24 cellular contexts compared by ENCODE assay signal in the genomic region with DNA sequence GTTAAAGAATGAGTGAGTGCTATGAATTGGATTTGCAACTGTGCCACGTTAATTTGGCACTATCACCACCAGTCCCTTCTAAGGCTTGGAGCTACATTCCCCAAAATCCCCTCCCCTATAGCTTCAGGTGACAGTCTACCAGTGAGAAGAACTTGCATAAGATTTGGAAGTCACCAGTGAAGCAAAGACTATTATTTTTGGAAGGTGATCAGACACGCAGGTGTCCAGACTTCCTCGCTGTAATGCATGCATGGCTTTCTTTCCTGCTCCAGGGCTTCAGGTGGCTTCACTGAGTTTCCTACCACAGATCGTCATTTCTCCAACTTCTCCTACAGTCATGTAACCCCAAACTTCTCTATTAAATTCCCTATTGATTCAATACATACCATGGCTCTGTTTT.
DNase-seq lines count a peak whose midpoint lies in the region; ATAC-seq, FAIRE-seq and TF ChIP-seq lines count a peak whose summit lies in the region.
"Had no signal": no experiment of that assay in that cellular context is flagged by ENCODE, and none has a peak within 500 bp of the region (broad histone marks: within the 10 kb centered on the region; RNA-seq: fewer than 3 reads in every experiment).

No MANE protein-coding gene starts in this region.

- intact Hi-C loops in PC-3 (cut with micrococcal nuclease) (loop anchor here (5.0 kb wide), 1 partner anchor 56 kb away; no protein-coding TSS in a partner anchor), stomach (cut with DNase I; ENCODE audit: low total_unique reads) (no loop called here)

- H3K79me2 ChIP-seq in PC-3 (ENCODE audit: low read length), result no peaks in the 10 kb centered on the region

- no peaks in the 10 kb centered on the region for H3K36me3 Mint-ChIP-seq in endothelial cell (ENCODE audit: low read depth, unreplicated experiment)
- H3K36me3 Mint-ChIP-seq: CD4-positive, CD25-positive, alpha-beta regulatory T cell had no signal

- H3F3A ChIP-seq in PC-3 (ENCODE audit: low read length, unreplicated experiment), result peaks cover 5% of the 10 kb centered on the region

- FAIRE-seq in D721Med (lab: Jason Lieb, UNC), result no peak
- FAIRE-seq: GM12878, K562 had no signal

- POLR2A ChIA-PET in PC-3 (lab: Charles Lee; ENCODE audit: unreplicated experiment), result no interaction called here

- TF ChIP-seq EP300 in stomach (IDR thresholded peaks at IDR 0.05), result no peak

- H3K36me3 ChIP-seq in PC-3 (ENCODE audit: low read depth, low read length), result no peaks in the 10 kb centered on the region
- H3K36me3 ChIP-seq in liver (ENCODE audit: control insufficient read depth in 4 of 4, insufficient read depth in 3 of 4, low read depth in 1 of 4, low read length in 3 of 4), result no peaks in the 10 kb centered on the region
- H3K36me3 ChIP-seq in stomach, result no peaks in the 10 kb centered on the region
- H3K36me3 ChIP-seq: BLaER1 treated with 17β-estradiol and CSF1 and Interleukin-3, amounts not matched to agents 10 nM and 100 nM had no signal

- TF ChIP-seq RAD21 in liver (IDR thresholded peaks at IDR 0.05), result no peak

- H3K4me1 ChIP-seq in PC-3 (ENCODE audit: insufficient read depth, low read length), result peaks cover 26% of the 10 kb centered on the region
- peaks cover 5 to 38% (median 18%) of the 10 kb centered on the region in 4 donors for H3K4me1 ChIP-seq in liver (ENCODE audit: control insufficient read depth in 4 of 4, insufficient read depth in 4 of 4, low read length in 3 of 4)
- H3K4me1 ChIP-seq in stomach, result peaks cover 0 to 34% (median 19%) of the 10 kb centered on the region in 4 donors
- H3K4me1 ChIP-seq: BLaER1 treated with 17β-estradiol and CSF1 and Interleukin-3, amounts not matched to agents 10 nM and 100 nM had no signal

- TF ChIP-seq CTCF in PC-3 (conservative IDR thresholded peaks at IDR 0.05; ENCODE audit: low read depth, low read length), result no peak
- no peak for TF ChIP-seq CTCF in liver (IDR thresholded peaks at IDR 0.05; ENCODE audit: low read depth, low read length, missing input control)
- no peak for TF ChIP-seq CTCF in stomach (IDR thresholded peaks at IDR 0.05)
- no peak for TF ChIP-seq CTCF in endothelial cell (IDR thresholded peaks at IDR 0.05; ENCODE audit: unreplicated experiment)
- no peak for TF ChIP-seq CTCF in D721Med (IDR thresholded peaks at IDR 0.05; ENCODE audit: insufficient read depth, missing control alignments)

- BruUV-seq in PC-3 (replicated peaks; lab: Mats Ljungman, UMichigan), result no TSS peak

- H3K4me3 ChIP-seq in PC-3 (ENCODE audit: low read length), result no peak overlapping the region
- peak overlapping the region in 1 of 3 donors; percentile 6 for H3K4me3 ChIP-seq in liver (ENCODE audit: low read depth in 1 of 3, low read length in 3 of 3)
- no peak overlapping the region for H3K4me3 ChIP-seq in stomach
- H3K4me3 ChIP-seq: BLaER1 treated with 17β-estradiol and CSF1 and Interleukin-3, amounts not matched to agents 10 nM and 100 nM; GM12878; GM23338; K562 had no signal

- H3K9me3 ChIP-seq in PC-3 (ENCODE audit: low read length) (no peaks in the 10 kb centered on the region), liver (ENCODE audit: control insufficient read depth in 4 of 4, low read length in 3 of 4) (no peaks in the 10 kb centered on the region), stomach (peaks cover 0 to 9% (median 4%) of the 10 kb centered on the region in 4 donors)

- no peak overlapping the region for H3K27ac Mint-ChIP-seq in endothelial cell (ENCODE audit: unreplicated experiment)
- H3K27ac Mint-ChIP-seq: B cell; CD4-positive, CD25-positive, alpha-beta regulatory T cell; GM23338; HFFc6 had no signal

- H3K9me2 ChIP-seq in PC-3 (replicated peaks; ENCODE audit: low read length), result no peaks in the 10 kb centered on the region

- H3K9me3 Mint-ChIP-seq in endothelial cell (ENCODE audit: unreplicated experiment), result no peaks in the 10 kb centered on the region
- H3K9me3 Mint-ChIP-seq: GM23338, HFFc6 had no signal

- no peaks in the 10 kb centered on the region for H4K20me1 ChIP-seq in PC-3 (ENCODE audit: low read length)
- H4K20me1 ChIP-seq: BLaER1 treated with 17β-estradiol and CSF1 and Interleukin-3, amounts not matched to agents 10 nM and 100 nM had no signal

- H3K9ac ChIP-seq in PC-3 (ENCODE audit: low read length), result peak overlapping the region; percentile 7; the same call in 1 of the 2 replicates
- no peak overlapping the region for H3K9ac ChIP-seq in liver (ENCODE audit: low read depth in 1 of 2, low read length in 2 of 2)
- H3K9ac ChIP-seq: BLaER1 treated with 17β-estradiol and CSF1 and Interleukin-3, amounts not matched to agents 10 nM and 100 nM had no signal

- 34% methylated on average over 4 of the region's 4 CpGs for WGBS in liver
- WGBS in stomach, 5 donors, result 45 to 56% (median 47%) methylated on average over 4 of the region's 4 CpGs

- H3K4me3 Mint-ChIP-seq in endothelial cell (ENCODE audit: unreplicated experiment), result no peak overlapping the region
- H3K4me3 Mint-ChIP-seq: B cell; CD4-positive, CD25-positive, alpha-beta regulatory T cell; CD8-positive, alpha-beta memory T cell; GM23338; HFFc6 had no signal

- no peaks in the 10 kb centered on the region for H3K4me1 Mint-ChIP-seq in endothelial cell (ENCODE audit: unreplicated experiment)
- H3K4me1 Mint-ChIP-seq: B cell; CD4-positive, CD25-positive, alpha-beta regulatory T cell; CD8-positive, alpha-beta memory T cell; GM23338 had no signal

- H3K27ac ChIP-seq in PC-3 (ENCODE audit: low read length) (peak overlapping the region; percentile 92), liver (ENCODE audit: low read depth in 1 of 2, low read length in 2 of 2) (peak overlapping the region; percentile 36 to 71), stomach (peak overlapping the region in 4 of 5 donors; percentile 47 to 68 (median 56))
- H3K27ac ChIP-seq: BLaER1 treated with 17β-estradiol and CSF1 and Interleukin-3, amounts not matched to agents 10 nM and 100 nM; HL-60 had no signal

- H3K27me3 ChIP-seq in PC-3 (ENCODE audit: low read length) (no peaks in the 10 kb centered on the region), liver (ENCODE audit: control insufficient read depth in 4 of 4, insufficient read depth in 4 of 4, low read length in 3 of 4) (no peaks in the 10 kb centered on the region), stomach (no peaks in the 10 kb centered on the region)
- H3K27me3 ChIP-seq: BLaER1 treated with 17β-estradiol and CSF1 and Interleukin-3, amounts not matched to agents 10 nM and 100 nM had no signal

- CTCF ChIA-PET in PC-3 (lab: Charles Lee), result no interaction called here

- peak; percentile 38 for DNase-seq in DMS53 (lab: John Stamatoyannopoulos, UW)
- DNase-seq in DMS53 treated with DMSO at 0.1 percent for 48 hours (lab: John Stamatoyannopoulos, UW; ENCODE audit: unreplicated experiment), result no peak
- no peak for DNase-seq in PC-3
- DNase-seq in stomach, result no peak
- DNase-seq in endothelial cell (ENCODE audit: low spot score), result no peak
- no peak for DNase-seq in D721Med (ENCODE audit: insufficient read length, low spot score)
- no peak for DNase-seq in NAMALWA (ENCODE audit: low spot score)
- DNase-seq: 8988T; CD4-positive, CD25-positive, alpha-beta regulatory T cell; CD8-positive, alpha-beta memory T cell; COR-L47; DMS79 treated with DMSO at 0.1 percent for 48 hours; EL; H7; HFFc6; IMR-90 had no signal

- no peak overlapping the region for H2AFZ ChIP-seq in PC-3 (ENCODE audit: low read length)
- H2AFZ ChIP-seq: GM23338 had no signal

- H3K27me3 Mint-ChIP-seq in endothelial cell (ENCODE audit: unreplicated experiment), result no peaks in the 10 kb centered on the region
- H3K27me3 Mint-ChIP-seq: B cell; CD4-positive, CD25-positive, alpha-beta regulatory T cell; CD8-positive, alpha-beta memory T cell had no signal

- peak overlapping the region; percentile 69 for H3K4me2 ChIP-seq in PC-3 (ENCODE audit: low read length)
- H3K4me2 ChIP-seq: BLaER1 treated with 17β-estradiol and CSF1 and Interleukin-3, amounts not matched to agents 10 nM and 100 nM; GM23338 had no signal

- no peak for ATAC-seq in PC-3
- ATAC-seq: GM12878, GM23338, HCT116, K562 had no signal

- no peak for TF ChIP-seq POLR2A in stomach (IDR thresholded peaks at IDR 0.05)

TF ChIP-seq in liver, 16 proteins besides CTCF, POLR2A, EP300 and RAD21:
- TF ChIP-seq FOXA1 (IDR thresholded peaks at IDR 0.05), result no peak
- TF ChIP-seq, protein P1, sequence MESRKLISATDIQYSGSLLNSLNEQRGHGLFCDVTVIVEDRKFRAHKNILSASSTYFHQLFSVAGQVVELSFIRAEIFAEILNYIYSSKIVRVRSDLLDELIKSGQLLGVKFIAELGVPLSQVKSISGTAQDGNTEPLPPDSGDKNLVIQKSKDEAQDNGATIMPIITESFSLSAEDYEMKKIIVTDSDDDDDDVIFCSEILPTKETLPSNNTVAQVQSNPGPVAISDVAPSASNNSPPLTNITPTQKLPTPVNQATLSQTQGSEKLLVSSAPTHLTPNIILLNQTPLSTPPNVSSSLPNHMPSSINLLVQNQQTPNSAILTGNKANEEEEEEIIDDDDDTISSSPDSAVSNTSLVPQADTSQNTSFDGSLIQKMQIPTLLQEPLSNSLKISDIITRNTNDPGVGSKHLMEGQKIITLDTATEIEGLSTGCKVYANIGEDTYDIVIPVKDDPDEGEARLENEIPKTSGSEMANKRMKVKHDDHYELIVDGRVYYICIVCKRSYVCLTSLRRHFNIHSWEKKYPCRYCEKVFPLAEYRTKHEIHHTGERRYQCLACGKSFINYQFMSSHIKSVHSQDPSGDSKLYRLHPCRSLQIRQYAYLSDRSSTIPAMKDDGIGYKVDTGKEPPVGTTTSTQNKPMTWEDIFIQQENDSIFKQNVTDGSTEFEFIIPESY (IDR thresholded peaks at IDR 0.05), result no peak
- TF ChIP-seq, protein P2, sequence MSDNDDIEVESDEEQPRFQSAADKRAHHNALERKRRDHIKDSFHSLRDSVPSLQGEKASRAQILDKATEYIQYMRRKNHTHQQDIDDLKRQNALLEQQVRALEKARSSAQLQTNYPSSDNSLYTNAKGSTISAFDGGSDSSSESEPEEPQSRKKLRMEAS (IDR thresholded peaks at IDR 0.05), result no peak
